Comparison of ENCODE assay signal across 22 cellular contexts in the genomic region with DNA sequence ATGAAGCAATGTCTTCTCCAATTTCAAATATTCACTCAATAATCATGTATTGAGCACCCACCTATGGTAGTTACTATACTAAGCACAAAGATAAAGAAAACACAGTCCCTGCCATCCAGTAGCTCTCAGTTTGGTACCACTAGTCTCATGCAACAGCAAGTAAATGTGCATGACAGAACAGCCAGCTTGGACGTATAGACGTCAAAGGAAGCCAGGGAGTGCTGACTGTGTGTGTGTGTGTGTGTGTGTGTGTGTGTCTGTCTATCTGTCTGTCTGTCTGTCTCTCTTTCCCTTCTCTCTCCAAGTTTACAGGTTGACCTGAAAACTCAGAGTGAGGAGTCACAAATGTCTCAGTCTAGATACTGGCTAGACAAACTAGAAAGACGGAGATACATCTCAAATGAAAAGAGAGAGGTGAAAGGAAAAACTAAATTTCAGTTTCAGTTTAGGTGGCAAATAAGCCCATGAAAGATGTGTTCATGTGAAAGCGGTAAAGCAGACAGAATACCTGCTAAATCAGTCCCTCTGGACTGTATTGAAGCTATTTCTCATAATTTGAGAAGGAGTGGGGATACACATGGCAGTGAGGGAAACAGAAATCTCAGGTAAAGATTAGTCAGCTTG.
DNase-seq lines count a peak whose midpoint lies in the region; ATAC-seq and TF ChIP-seq lines count a peak whose summit lies in the region.
"Had no signal": no experiment of that assay in that cellular context is flagged by ENCODE, and none has a peak within 500 bp of the region (broad histone marks: within the 10 kb centered on the region; RNA-seq: fewer than 3 reads in every experiment).

No MANE protein-coding gene starts in this region.

- no peaks in the 10 kb centered on the region for H3K36me3 ChIP-seq in CD4-positive, alpha-beta memory T cell (ENCODE audit: insufficient read depth, low read length)
- no peaks in the 10 kb centered on the region for H3K36me3 ChIP-seq in HAP-1 (replicated peaks)
- H3K36me3 ChIP-seq in endodermal cell (ENCODE audit: control insufficient read depth, insufficient read depth, low read length) = no peaks in the 10 kb centered on the region
- no peaks in the 10 kb centered on the region for H3K36me3 ChIP-seq in trophoblast cell (ENCODE audit: control insufficient read depth in 1 of 2, insufficient read depth in 2 of 2, low read length in 2 of 2)
- H3K36me3 ChIP-seq: left lung, MG63, pancreas had no signal

- intact Hi-C loops in CD4-positive, alpha-beta memory T cell (cut with micrococcal nuclease) = no loop called here

- H2AK5ac ChIP-seq in trophoblast cell (ENCODE audit: low read length) = no peak overlapping the region

- peak overlapping the region in 2 of 7 donors; percentile 1 to 59 for H3K27ac Mint-ChIP-seq in CD4-positive, alpha-beta memory T cell
- no peak overlapping the region for H3K27ac Mint-ChIP-seq in endodermal cell
- H3K27ac Mint-ChIP-seq: effector memory CD8-positive, alpha-beta T cell; T-cell; type B pancreatic cell had no signal

- H3K4me1 ChIP-seq in CD4-positive, alpha-beta memory T cell (ENCODE audit: insufficient read depth, low read length) = no peaks in the 10 kb centered on the region
- no peaks in the 10 kb centered on the region for H3K4me1 ChIP-seq in HAP-1
- no peaks in the 10 kb centered on the region for H3K4me1 ChIP-seq in endodermal cell (ENCODE audit: control insufficient read depth, insufficient read depth, low read length)
- H3K4me1 ChIP-seq in trophoblast cell (ENCODE audit: control insufficient read depth in 1 of 2, insufficient read depth in 2 of 2, low read length in 2 of 2) = no peaks in the 10 kb centered on the region
- H3K4me1 ChIP-seq: left lung, pancreas had no signal

- WGBS in endodermal cell (ENCODE audit: insufficient coverage in 1 of 2, insufficient read length in 1 of 2), 2 experiments = 86 to 96% methylated on average over 2 to 4 of the region's 4 CpGs
- no CpG with 5 or more reads among the region's 4 CpGs for WGBS in trophoblast cell (ENCODE audit: extremely low coverage, insufficient coverage, insufficient read length)

- peaks cover 0 to 2% (median 0%) of the 10 kb centered on the region in 8 donors for H3K9me3 Mint-ChIP-seq in CD4-positive, alpha-beta memory T cell
- no peaks in the 10 kb centered on the region for H3K9me3 Mint-ChIP-seq in endodermal cell
- H3K9me3 Mint-ChIP-seq: T-cell, type B pancreatic cell had no signal

- DNase-seq in CD4-positive, alpha-beta memory T cell = peak in 1 of 5 donors; percentile 1
- no peak for DNase-seq in NK-92 treated with Interleukin-12 subunit alpha and Interleukin-12 subunit beta, amount 100 ng/mL, for 24 hours (lab: John Stamatoyannopoulos, UW)
- DNase-seq in HAP-1 (ENCODE audit: low spot score in 2 of 2) (no peak), endodermal cell (no peak), trophoblast cell (no peak)
- DNase-seq: activated T-cell treated with anti-CD3 and anti-CD28 coated beads for 4 hours; COR-L47; effector memory CD8-positive, alpha-beta T cell; GF-D8; left lung; MG63; NCI-H1930; NCI-H526 treated with DMSO at 0.1 percent for 48 hours; pancreas; small intestine; stimulated activated naive CD4-positive, alpha-beta T cell; T-cell had no signal

- no peak overlapping the region for H3K4me2 ChIP-seq in trophoblast cell (ENCODE audit: low read length)

- H4K8ac ChIP-seq in trophoblast cell (ENCODE audit: low read depth, low read length) = no peak overlapping the region

- no peak overlapping the region for H3K4me3 ChIP-seq in CD4-positive, alpha-beta memory T cell (ENCODE audit: low read length in 2 of 2)
- H3K4me3 ChIP-seq in HAP-1 (no peak overlapping the region), endodermal cell (ENCODE audit: low read length) (no peak overlapping the region), trophoblast cell (ENCODE audit: low read depth, low read length) (no peak overlapping the region)
- H3K4me3 ChIP-seq: left lung, MG63, pancreas had no signal

- peaks cover 0 to 9% (median 4%) of the 10 kb centered on the region in 4 donors for H3K4me1 Mint-ChIP-seq in CD4-positive, alpha-beta memory T cell
- no peaks in the 10 kb centered on the region for H3K4me1 Mint-ChIP-seq in endodermal cell

- H3K36me3 Mint-ChIP-seq in CD4-positive, alpha-beta memory T cell = no peaks in the 10 kb centered on the region
- H3K36me3 Mint-ChIP-seq in endodermal cell (ENCODE audit: low read depth) = no peaks in the 10 kb centered on the region
- H3K36me3 Mint-ChIP-seq: T-cell, type B pancreatic cell had no signal

- no peak overlapping the region for H3K9ac ChIP-seq in endodermal cell (ENCODE audit: extremely low read depth, low read length, poor library complexity, severe bottlenecking)
- no peak overlapping the region for H3K9ac ChIP-seq in trophoblast cell (ENCODE audit: low read length)

- no peaks in the 10 kb centered on the region for H3K79me1 ChIP-seq in trophoblast cell (ENCODE audit: low read length)

- H3K23ac ChIP-seq in trophoblast cell (ENCODE audit: low read length) = no peak overlapping the region

- POLR2A ChIA-PET in CD4-positive, alpha-beta memory T cell (lab: Charles Lee; ENCODE audit: partially characterized antibody) = no interaction called here

- ATAC-seq in GM18519 (IDR thresholded peaks at IDR 0.05; ENCODE audit: low FRiP score, unreplicated experiment) (peak; percentile 80), GM21367 (IDR thresholded peaks at IDR 0.05; ENCODE audit: unreplicated experiment) (peak; percentile 81), HG03066 (IDR thresholded peaks at IDR 0.05; ENCODE audit: low read depth, unreplicated experiment) (peak; percentile 65)
- ATAC-seq: effector memory CD8-positive, alpha-beta T cell; HCT116; left lung; pancreas; T-cell had no signal

- H3K14ac ChIP-seq in trophoblast cell (ENCODE audit: low read length) = no peak overlapping the region

- no peak overlapping the region for H4K12ac ChIP-seq in trophoblast cell (ENCODE audit: low read depth, low read length)

- no peak overlapping the region for H3K27ac ChIP-seq in CD4-positive, alpha-beta memory T cell (ENCODE audit: low read depth, low read length)
- H3K27ac ChIP-seq in endodermal cell (ENCODE audit: low read depth, low read length) (no peak overlapping the region), trophoblast cell (ENCODE audit: low read depth, low read length) (no peak overlapping the region)
- H3K27ac ChIP-seq: left lung, pancreas had no signal

- no peak overlapping the region for H2AFZ ChIP-seq in trophoblast cell (ENCODE audit: insufficient read depth, low read length, poor library complexity)

- TF ChIP-seq CTCF in endodermal cell (conservative IDR thresholded peaks at IDR 0.05) = no peak

- no peak overlapping the region for H3K18ac ChIP-seq in trophoblast cell (ENCODE audit: low read length)

- no peaks in the 10 kb centered on the region for H3K27me3 ChIP-seq in CD4-positive, alpha-beta memory T cell (ENCODE audit: insufficient read depth, low read length)
- H3K27me3 ChIP-seq in HAP-1 (ENCODE audit: low read depth) = no peaks in the 10 kb centered on the region
- H3K27me3 ChIP-seq in endodermal cell (ENCODE audit: control insufficient read depth, insufficient read depth, low read length, poor library complexity, severe bottlenecking) = no peaks in the 10 kb centered on the region
- H3K27me3 ChIP-seq in trophoblast cell (ENCODE audit: insufficient read depth, low read length) = no peaks in the 10 kb centered on the region
- H3K27me3 ChIP-seq: left lung, MG63, pancreas had no signal

- H3K79me2 ChIP-seq in trophoblast cell (ENCODE audit: control insufficient read depth, insufficient read depth, low read length, poor library complexity) = no peaks in the 10 kb centered on the region

- no peak overlapping the region for H3K4ac ChIP-seq in trophoblast cell (ENCODE audit: low read depth, low read length)

- H3K9me3 ChIP-seq in CD4-positive, alpha-beta memory T cell (ENCODE audit: control insufficient read depth in 1 of 2, low read length in 2 of 2) = no peaks in the 10 kb centered on the region
- H3K9me3 ChIP-seq in HAP-1 = no peaks in the 10 kb centered on the region
- no peaks in the 10 kb centered on the region for H3K9me3 ChIP-seq in endodermal cell (ENCODE audit: control insufficient read depth, low read length)
- H3K9me3 ChIP-seq in trophoblast cell (ENCODE audit: insufficient read depth, low read depth, low read length) = no peaks in the 10 kb centered on the region
- H3K9me3 ChIP-seq: left lung, MG63, pancreas had no signal

- no peak overlapping the region for H2BK5ac ChIP-seq in trophoblast cell (ENCODE audit: low read depth, low read length, poor library complexity)

- H2BK12ac ChIP-seq in trophoblast cell (ENCODE audit: low read length) = no peak overlapping the region

- H3K4me3 Mint-ChIP-seq in CD4-positive, alpha-beta memory T cell = peak overlapping the region in 5 of 8 donors; percentile 16 to 78 (median 68)
- no peak overlapping the region for H3K4me3 Mint-ChIP-seq in endodermal cell
- H3K4me3 Mint-ChIP-seq: effector memory CD8-positive, alpha-beta T cell; T-cell; type B pancreatic cell had no signal

- H2BK120ac ChIP-seq in trophoblast cell (ENCODE audit: insufficient read depth, low read length, poor library complexity) = no peak overlapping the region

- H4K91ac ChIP-seq in trophoblast cell (ENCODE audit: low read depth, low read length) = no peak overlapping the region

- H3K27me3 Mint-ChIP-seq in CD4-positive, alpha-beta memory T cell = no peaks in the 10 kb centered on the region
- no peaks in the 10 kb centered on the region for H3K27me3 Mint-ChIP-seq in endodermal cell (ENCODE audit: insufficient read depth)
- H3K27me3 Mint-ChIP-seq: effector memory CD8-positive, alpha-beta T cell; T-cell had no signal

- CTCF ChIA-PET in CD4-positive, alpha-beta memory T cell (lab: Charles Lee; ENCODE audit: partially characterized antibody) = no interaction called here

- in situ Hi-C loops in HAP-1 (cut with MboI; ENCODE audit: low sequenced_read_pairs) = loop anchor here (25.0 kb wide), 1 partner anchor 767 kb away; no protein-coding TSS in a partner anchor
